In the genomic region with DNA sequence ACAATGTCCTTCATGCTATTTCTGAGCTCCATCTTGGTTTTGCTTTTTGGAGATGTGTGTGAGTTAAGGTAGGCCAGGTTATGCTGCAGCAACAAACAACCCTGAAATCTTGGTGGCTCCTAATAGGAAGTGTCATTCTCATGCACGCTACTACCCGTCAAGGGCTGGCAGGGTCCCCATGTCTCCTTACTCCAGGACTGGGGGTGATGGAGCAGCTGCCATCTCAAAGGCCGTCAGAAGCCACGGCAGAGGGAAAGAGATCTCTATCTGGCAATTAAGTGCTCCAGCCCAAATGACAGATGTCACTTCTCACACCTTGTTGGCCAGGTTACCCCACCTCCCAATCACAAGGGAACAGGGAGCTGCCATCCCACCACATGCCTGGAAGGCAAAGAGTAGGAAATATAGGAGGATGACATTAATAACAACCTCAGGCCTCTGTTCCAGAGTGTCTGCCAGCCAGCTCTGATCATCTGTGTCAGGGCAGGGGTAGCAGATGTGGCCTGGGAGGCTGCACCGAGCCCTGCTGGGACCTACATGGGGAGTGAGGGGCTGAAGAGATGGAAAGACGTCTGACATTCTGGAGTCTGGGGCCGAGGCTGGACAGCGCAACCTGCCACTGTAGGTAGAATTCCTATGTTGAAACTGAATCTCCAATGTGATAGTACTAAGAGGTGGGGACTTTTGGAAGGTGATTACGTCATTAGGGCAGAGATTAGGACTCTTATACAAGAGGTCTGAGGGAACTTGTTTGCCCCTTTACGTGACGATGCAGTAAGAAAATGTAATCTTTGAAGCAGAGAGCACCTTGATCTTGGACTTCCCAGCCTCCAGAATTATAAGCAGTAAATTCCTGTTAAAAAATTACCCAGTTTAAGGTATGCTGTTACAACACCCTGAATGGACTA, we compare ENCODE assay signal across 28 cellular contexts. TPM values are rescaled to one million over a fixed set of nuclear protein-coding genes. Genes with fewer than 3 reads are reported as not detected.
DNase-seq lines count a peak whose midpoint lies in the region; ATAC-seq, FAIRE-seq and TF ChIP-seq lines count a peak whose summit lies in the region.
"Had no signal": no experiment of that assay in that cellular context is flagged by ENCODE, and none has a peak within 500 bp of the region (broad histone marks: within the 10 kb centered on the region; RNA-seq: fewer than 3 reads in every experiment).

No MANE protein-coding gene starts in this region.

- peaks cover 64% of the 10 kb centered on the region for H3K4me1 ChIP-seq in endothelial cell of umbilical vein (ENCODE audit: control insufficient read depth, extremely low read depth, insufficient read depth, low read length)
- H3K4me1 ChIP-seq: HAP-1, neural progenitor cell had no signal

- no peak overlapping the region for H3K4me3 ChIP-seq in endothelial cell of umbilical vein (replicated peaks in 1 of 3; ENCODE audit: insufficient read depth in 1 of 3, low read depth in 1 of 3, low read length in 3 of 3)
- H3K4me3 ChIP-seq: adrenal gland, cardiac muscle cell, HAP-1, hepatocyte, neural progenitor cell, tibial nerve had no signal

- H3K27me3 Mint-ChIP-seq in osteocyte (ENCODE audit: unreplicated experiment) = no peaks in the 10 kb centered on the region
- H3K27me3 Mint-ChIP-seq: effector memory CD8-positive, alpha-beta T cell; stimulated activated naive B cell treated with anti-CD40 and anti-IgM and Interleukin-4, amounts not matched to agents 10 μg/mL and 1 μg/mL and 100 μg/mL, for 72 hours; T-cell had no signal

- H3K27ac Mint-ChIP-seq in osteocyte (ENCODE audit: unreplicated experiment) = no peak overlapping the region
- H3K27ac Mint-ChIP-seq: effector memory CD8-positive, alpha-beta T cell; neural progenitor cell; stimulated activated naive B cell treated with anti-CD40 and anti-IgM and Interleukin-4, amounts not matched to agents 10 μg/mL and 1 μg/mL and 100 μg/mL, for 72 hours had no signal

- H3K9ac ChIP-seq in endothelial cell of umbilical vein (replicated peaks; ENCODE audit: extremely low read depth, insufficient read depth, low read length) = no peak overlapping the region
- H3K9ac ChIP-seq: neural progenitor cell had no signal

- BruUV-seq in endothelial cell of umbilical vein (replicated peaks; lab: Mats Ljungman, UMichigan) = no TSS peak

- H3K79me2 ChIP-seq in endothelial cell of umbilical vein (ENCODE audit: control insufficient read depth, insufficient read depth, low read length) = peaks cover 15% of the 10 kb centered on the region

- no peak for TF ChIP-seq POLR2A in endothelial cell of umbilical vein (IDR thresholded peaks at IDR 0.05; ENCODE audit: low read depth, low read length)

- no peak for FAIRE-seq in endothelial cell of umbilical vein (lab: Jason Lieb, UNC)
- FAIRE-seq: GM19239, kidney had no signal

- no peaks in the 10 kb centered on the region for H4K20me1 ChIP-seq in endothelial cell of umbilical vein (replicated peaks; ENCODE audit: control insufficient read depth, extremely low read depth, insufficient read depth, low read length)

- no peaks in the 10 kb centered on the region for H3K36me3 ChIP-seq in endothelial cell of umbilical vein (ENCODE audit: control insufficient read depth in 2 of 2, extremely low read depth in 1 of 2, insufficient read depth in 2 of 2, low read length in 2 of 2)
- H3K36me3 ChIP-seq: adrenal gland, neural progenitor cell had no signal

- peak; percentile 0 for DNase-seq in AG08395 (ENCODE audit: low spot score)
- DNase-seq in HuH-7 (ENCODE audit: low spot score) = peak; percentile 11
- DNase-seq in endothelial cell of umbilical vein (ENCODE audit: low read depth, low spot score) = no peak
- DNase-seq in osteocyte (ENCODE audit: extremely low spot score, unreplicated experiment) = peak; percentile 70
- DNase-seq in left colon = no peak
- no peak for DNase-seq in DMS79 (lab: John Stamatoyannopoulos, UW)
- DNase-seq: activated CD8-positive, alpha-beta T cell treated with anti-CD3 and anti-CD28 coated beads, Interleukin-2, amount 10 ng/mL, durations not matched to agents 7 days and 5 days; COR-L47; effector memory CD8-positive, alpha-beta T cell; KBM-7; kidney; MV-4-11; NCI-H524 treated with DMSO at 0.1 percent for 48 hours; retina; SHP77; stimulated activated CD4-positive, alpha-beta T cell treated with anti-CD3 and anti-CD28 coated beads, Interleukin-15, amount 100 ng/mL, for 24 hours; stimulated activated naive B cell treated with anti-CD40 and anti-IgM and Interleukin-4, amounts not matched to agents 10 μg/mL and 1 μg/mL and 100 μg/mL, for 72 hours; T-cell; WERI-Rb-1 had no signal

- no peaks in the 10 kb centered on the region for H3K27me3 ChIP-seq in endothelial cell of umbilical vein (ENCODE audit: control insufficient read depth in 2 of 2, insufficient read depth in 2 of 2, low read length in 2 of 2)
- H3K27me3 ChIP-seq: adrenal gland, cardiac muscle cell, hepatocyte, neural progenitor cell, tibial nerve had no signal

- H3K4me1 Mint-ChIP-seq in osteocyte (ENCODE audit: unreplicated experiment) = peaks cover 2% of the 10 kb centered on the region
- H3K4me1 Mint-ChIP-seq: neural progenitor cell had no signal

- no peaks in the 10 kb centered on the region for H3K9me1 ChIP-seq in endothelial cell of umbilical vein (replicated peaks; ENCODE audit: control insufficient read depth, extremely low read depth, insufficient read depth, low read length)

- dilution Hi-C loops in endothelial cell of umbilical vein (cut with MboI; ENCODE audit: extremely low pct_ligation_motif_present, low sequenced_read_pairs) = no loop called here

- TF ChIP-seq CTCF in endothelial cell of umbilical vein (IDR thresholded peaks at IDR 0.05; ENCODE audit: extremely low read depth in 1 of 2, insufficient read depth in 1 of 2, low read depth in 1 of 2, low read length in 2 of 2) = no peak
- TF ChIP-seq CTCF in osteocyte (IDR thresholded peaks at IDR 0.05) = no peak

- no peaks in the 10 kb centered on the region for H3K9me3 Mint-ChIP-seq in osteocyte (ENCODE audit: unreplicated experiment)
- H3K9me3 Mint-ChIP-seq: effector memory CD8-positive, alpha-beta T cell; neural progenitor cell; stimulated activated naive B cell treated with anti-CD40 and anti-IgM and Interleukin-4, amounts not matched to agents 10 μg/mL and 1 μg/mL and 100 μg/mL, for 72 hours; T-cell had no signal

- CTCF ChIA-PET in endothelial cell of umbilical vein (lab: Charles Lee) = interaction anchor here (1.1 to 1.6 kb wide), 8 partner anchors 12 to 170 kb away, joined by 3 to 9 read pairs (median 4); partner anchors contain the start of gene NSFL1C

- peaks cover 5% of the 10 kb centered on the region for H3K36me3 Mint-ChIP-seq in osteocyte (ENCODE audit: unreplicated experiment)

- ATAC-seq in GM21529 (IDR thresholded peaks at IDR 0.05; ENCODE audit: unreplicated experiment) (no peak), GM21825 (IDR thresholded peaks at IDR 0.05; ENCODE audit: unreplicated experiment) (no peak), left colon (no peak)
- ATAC-seq: activated CD8-positive, alpha-beta T cell treated with anti-CD3 and anti-CD28 coated beads, Interleukin-2, amount 10 ng/mL, durations not matched to agents 7 days and 5 days; effector memory CD8-positive, alpha-beta T cell; stimulated activated naive B cell treated with anti-CD40 and anti-IgM and Interleukin-4, amounts not matched to agents 10 μg/mL and 1 μg/mL and 100 μg/mL, for 72 hours; T-cell had no signal

- no peaks in the 10 kb centered on the region for H3K9me3 ChIP-seq in endothelial cell of umbilical vein (replicated peaks; ENCODE audit: control insufficient read depth, insufficient read depth, low read length)
- H3K9me3 ChIP-seq: adrenal gland, HAP-1, tibial nerve had no signal

- intact Hi-C loops in endothelial cell of umbilical vein (cut with micrococcal nuclease) (no loop called here), left colon (cut with DNase I, micrococcal nuclease) (no loop called here)

- H3K27ac ChIP-seq in endothelial cell of umbilical vein (ENCODE audit: insufficient read depth, low read depth, low read length) = peak overlapping the region; percentile 49
- H3K27ac ChIP-seq: adrenal gland, cardiac muscle cell, hepatocyte, neural progenitor cell, tibial nerve, WERI-Rb-1 had no signal

- no peak overlapping the region for H2AFZ ChIP-seq in endothelial cell of umbilical vein (ENCODE audit: low read depth, low read length)
- H2AFZ ChIP-seq: hepatocyte, neural progenitor cell had no signal

- POLR2A ChIA-PET in endothelial cell of umbilical vein (lab: Charles Lee) = interaction anchor here (1.3 to 1.4 kb wide), 2 partner anchors 8 to 58 kb away, joined by 4 to 11 read pairs; no protein-coding TSS in a partner anchor

- no peak overlapping the region for H3K4me3 Mint-ChIP-seq in osteocyte (ENCODE audit: unreplicated experiment)
- H3K4me3 Mint-ChIP-seq: activated CD8-positive, alpha-beta T cell treated with anti-CD3 and anti-CD28 coated beads, Interleukin-2, amount 10 ng/mL, durations not matched to agents 7 days and 5 days; effector memory CD8-positive, alpha-beta T cell; neural progenitor cell; stimulated activated naive B cell treated with anti-CD40 and anti-IgM and Interleukin-4, amounts not matched to agents 10 μg/mL and 1 μg/mL and 100 μg/mL, for 72 hours; T-cell had no signal

- H3K4me2 ChIP-seq in endothelial cell of umbilical vein (ENCODE audit: insufficient read depth, low read length) = no peak overlapping the region
- H3K4me2 ChIP-seq: hepatocyte, neural progenitor cell had no signal

TF ChIP-seq in endothelial cell of umbilical vein, 7 proteins besides CTCF, POLR2A, EP300 and RAD21 (continues in another document):
- no peak for TF ChIP-seq MYC (IDR thresholded peaks at IDR 0.05; ENCODE audit: low read depth, low read length)

RNA-seq across cellular contexts. Expression of gene SDCBP2, which starts 4.8 kb away (rescaled TPM):
- 5.5 and 9.0 TPM in 2 replicates for total RNA-seq in endothelial cell of umbilical vein
- 5.8 and 6.9 TPM in 2 replicates for polyA plus RNA-seq in endothelial cell of umbilical vein
- polyA plus RNA-seq in endothelial cell of umbilical vein (2011; cell fraction: cytosol; rRNA removed) = 4.6 and 5.5 TPM in 2 replicates
- 11.0 and 11.4 TPM in 2 replicates for polyA plus RNA-seq in endothelial cell of umbilical vein (2011; cell fraction: nucleus; rRNA removed)
- polyA plus RNA-seq in endothelial cell of umbilical vein (2012) = 3.1 and 4.8 TPM in 2 replicates
- polyA minus RNA-seq in endothelial cell of umbilical vein = 1.2 and 2.7 TPM in 2 replicates
- polyA minus RNA-seq in endothelial cell of umbilical vein (2011; cell fraction: cytosol; rRNA and poly(A)+ RNA removed) = not detected
- polyA minus RNA-seq in endothelial cell of umbilical vein (2011; cell fraction: nucleus; rRNA and poly(A)+ RNA removed) = 2.2 and 2.3 TPM in 2 replicates
- total RNA-seq in osteocyte = 0.97 and 1.6 TPM in 2 replicates
- total RNA-seq in left colon = 100 to 1,000 TPM; 262 to 489 TPM

RNA-seq across cellular contexts. Expression of gene FKBP1A, which starts 59.1 kb away (rescaled TPM):
- total RNA-seq in endothelial cell of umbilical vein = 968 and 982 TPM in 2 replicates
- polyA plus RNA-seq in endothelial cell of umbilical vein = 1,861 and 1,972 TPM in 2 replicates
- polyA plus RNA-seq in endothelial cell of umbilical vein (2011; cell fraction: cytosol; rRNA removed) = 1,632 and 1,874 TPM in 2 replicates
- polyA plus RNA-seq in endothelial cell of umbilical vein (2011; cell fraction: nucleus; rRNA removed) = 571 and 678 TPM in 2 replicates
- 1,466 and 1,504 TPM in 2 replicates for polyA plus RNA-seq in endothelial cell of umbilical vein (2012)
- polyA minus RNA-seq in endothelial cell of umbilical vein = 1,622 and 1,688 TPM in 2 replicates
- 59.7 TPM for polyA minus RNA-seq in endothelial cell of umbilical vein (2011; cell fraction: cytosol; rRNA and poly(A)+ RNA removed)
- 209 and 300 TPM in 2 replicates for polyA minus RNA-seq in endothelial cell of umbilical vein (2011; cell fraction: nucleus; rRNA and poly(A)+ RNA removed)
- 180 and 187 TPM in 2 replicates for total RNA-seq in osteocyte
- 100 to 1,000 TPM; 259 to 309 TPM for total RNA-seq in left colon

Comparison
In these comparisons a context has a peak if more than half of its experiments do, and no peak if none do; other contexts are left out.
1. DNase-seq: peak in AG08395 (single experiment), HuH-7 (single experiment) and osteocyte (single experiment); none in endothelial cell of umbilical vein (single experiment), left colon (0 of 2) and DMS79 (single experiment).
2. RNA of gene SDCBP2, which starts 4.8 kb away (total RNA-seq): 262 to 489 TPM in left colon; 5.5 to 9.0 TPM in endothelial cell of umbilical vein and 0.97 to 1.6 TPM in osteocyte; every median in the first group is over 10 times any median in the second.